Comparison of ENCODE assay signal across 27 cellular contexts in the genomic region with DNA sequence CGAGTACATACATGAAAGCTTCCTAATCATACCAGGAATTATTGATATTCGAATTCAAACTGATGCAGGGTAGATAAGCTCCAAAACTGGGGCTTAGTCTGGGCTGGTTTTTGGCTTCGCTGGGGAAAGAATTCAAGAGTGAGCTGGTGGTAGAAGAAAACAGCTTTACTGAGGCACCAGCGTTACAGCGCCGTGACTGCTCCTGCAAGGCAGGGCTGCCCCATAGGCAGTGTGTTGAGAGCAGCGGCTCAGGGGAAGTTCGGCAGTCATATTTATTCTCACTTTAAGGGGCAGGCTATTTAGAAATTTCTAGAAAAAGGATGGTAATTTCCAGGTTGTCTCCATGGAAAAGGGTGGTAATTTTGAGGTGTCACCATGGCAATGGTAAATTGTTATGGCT.
A peak's percentile ranks its signal among the peaks of the same experiment; 100 is the strongest.
DNase-seq lines count a peak whose midpoint lies in the region; ATAC-seq, FAIRE-seq and TF ChIP-seq lines count a peak whose summit lies in the region.
"Had no signal": no experiment of that assay in that cellular context is flagged by ENCODE, and none has a peak within 500 bp of the region (broad histone marks: within the 10 kb centered on the region; RNA-seq: fewer than 3 reads in every experiment).

No MANE protein-coding gene starts in this region.

- intact Hi-C loops in K562 (cut with micrococcal nuclease) = no loop called here
- intact Hi-C loops in CD8-positive, alpha-beta T cell (cut with DNase I, micrococcal nuclease) = no loop called here

- H3K9me1 ChIP-seq in K562 (ENCODE audit: control insufficient read depth, insufficient read depth, low read length) = no peaks in the 10 kb centered on the region

- DNase-seq in NCI-H748 (lab: John Stamatoyannopoulos, UW; ENCODE audit: unreplicated experiment) (peak; percentile 33), NCI-H748 treated with DMSO at 0.1 percent for 48 hours (lab: John Stamatoyannopoulos, UW) (no peak), WTC11 (ENCODE audit: low spot score) (no peak), K562 (ENCODE audit: extremely low read depth in 1 of 4, low spot score in 3 of 4) (peak in 1 of 4 experiments; percentile 7), mesothelial cell of epicardium (ENCODE audit: low spot score in 2 of 2, unreplicated experiment in 2 of 2) (no peak), NCI-H187 treated with DMSO at 0.1 percent for 48 hours (lab: John Stamatoyannopoulos, UW) (no peak)
- DNase-seq in CD8-positive, alpha-beta T cell = no peak
- DNase-seq: AML-193; CD4-positive, alpha-beta T cell; CD8-positive, alpha-beta memory T cell; COR-L47; DMS 273 treated with DMSO at 0.1 percent for 48 hours; DMS153; DMS53; DMS79; DND-41; EL; GDM1 had no signal

- no peak overlapping the region for H3K27ac Mint-ChIP-seq in WTC11
- peak overlapping the region; percentile 13 for H3K27ac Mint-ChIP-seq in mesothelial cell of epicardium
- no peak overlapping the region for H3K27ac Mint-ChIP-seq in CD8-positive, alpha-beta T cell
- H3K27ac Mint-ChIP-seq: B cell; CD4-positive, alpha-beta T cell; CD8-positive, alpha-beta memory T cell had no signal

- H4K20me1 ChIP-seq in K562 (replicated peaks; ENCODE audit: control insufficient read depth, insufficient read depth, low read length) = no peaks in the 10 kb centered on the region
- H4K20me1 ChIP-seq: BLaER1 treated with 17β-estradiol and CSF1 and Interleukin-3, amounts not matched to agents 10 nM and 100 nM had no signal

- 7% methylated on average over 8 of the region's 8 CpGs for WGBS in K562 (ENCODE audit: insufficient coverage, low coverage, missing lambda C conversion rate)

- TF ChIP-seq CTCF in WTC11 (IDR thresholded peaks at IDR 0.05) = no peak
- no peak for TF ChIP-seq CTCF in K562 (IDR thresholded peaks at IDR 0.05 in 2 of 3, conservative IDR thresholded peaks at IDR 0.05 in 1 of 3; ENCODE audit: insufficient read depth in 2 of 3, low read depth in 1 of 3, low read length in 3 of 3)
- no peak for TF ChIP-seq CTCF in mesothelial cell of epicardium (IDR thresholded peaks at IDR 0.05; ENCODE audit: unreplicated experiment)
- TF ChIP-seq CTCF in CD8-positive, alpha-beta T cell (IDR thresholded peaks at IDR 0.05) = no peak

- H2AFZ ChIP-seq in K562 (ENCODE audit: low read depth, low read length) = no peak overlapping the region

- POLR2A ChIA-PET in WTC11 (lab: Charles Lee) (interaction anchor here (0.6 kb wide), 1 partner anchor 318 kb away, joined by 7 read pairs; no protein-coding TSS in a partner anchor), K562 (lab: Yijun Ruan, JAX) (interaction anchor here (0.8 kb wide), 1 partner anchor 314 kb away, joined by 4 read pairs; no protein-coding TSS in a partner anchor)
- POLR2A ChIA-PET in CD8-positive, alpha-beta T cell (lab: Charles Lee) = no interaction called here

- TF ChIP-seq POLR2A in K562 (conservative IDR thresholded peaks at IDR 0.05) = no peak

- TF ChIP-seq EP300 in K562 (IDR thresholded peaks at IDR 0.05; ENCODE audit: low read length) = no peak

- no peaks in the 10 kb centered on the region for H3K9me3 ChIP-seq in K562 (replicated peaks; ENCODE audit: control insufficient read depth, insufficient read depth, low read depth, low read length)
- H3K9me3 ChIP-seq in CD8-positive, alpha-beta T cell (ENCODE audit: low read length) = no peaks in the 10 kb centered on the region
- H3K9me3 ChIP-seq: A549; BLaER1 treated with 17β-estradiol and CSF1 and Interleukin-3, amounts not matched to agents 10 nM and 100 nM had no signal

- peaks cover 2% of the 10 kb centered on the region for H3K4me1 Mint-ChIP-seq in WTC11
- peaks cover 35% of the 10 kb centered on the region for H3K4me1 Mint-ChIP-seq in mesothelial cell of epicardium
- H3K4me1 Mint-ChIP-seq in CD8-positive, alpha-beta T cell (ENCODE audit: low read depth) = no peaks in the 10 kb centered on the region
- H3K4me1 Mint-ChIP-seq: CD8-positive, alpha-beta memory T cell had no signal

- H3K4me2 ChIP-seq in K562 (ENCODE audit: insufficient read depth, low read length) = no peak overlapping the region; the same call in 1 of the 2 replicates
- H3K4me2 ChIP-seq: A549; BLaER1 treated with 17β-estradiol and CSF1 and Interleukin-3, amounts not matched to agents 10 nM and 100 nM had no signal

- H3K9me3 Mint-ChIP-seq in WTC11 = no peaks in the 10 kb centered on the region
- H3K9me3 Mint-ChIP-seq in mesothelial cell of epicardium = no peaks in the 10 kb centered on the region
- no peaks in the 10 kb centered on the region for H3K9me3 Mint-ChIP-seq in CD8-positive, alpha-beta T cell
- H3K9me3 Mint-ChIP-seq: CD4-positive, alpha-beta T cell had no signal

- in situ Hi-C loops in K562 (cut with MboI) = no loop called here

- TF ChIP-seq RAD21 in K562 (CRISPR knock-in tag; conservative IDR thresholded peaks at IDR 0.05 in 1 of 2, IDR thresholded peaks at IDR 0.05 in 1 of 2) = no peak

- peaks cover 5 to 6% of the 10 kb centered on the region in 2 experiments; a peak in 2 of 5 replicates for H3K27me3 ChIP-seq in K562 (ENCODE audit: control insufficient read depth in 2 of 2, insufficient read depth in 2 of 2, low read length in 2 of 2)
- H3K27me3 ChIP-seq in CD8-positive, alpha-beta T cell (ENCODE audit: insufficient read depth, low read length) = no peaks in the 10 kb centered on the region
- H3K27me3 ChIP-seq: BLaER1 treated with 17β-estradiol and CSF1 and Interleukin-3, amounts not matched to agents 10 nM and 100 nM had no signal

- no peak for FAIRE-seq in K562 (lab: Jason Lieb, UNC)
- FAIRE-seq: A549, GM12878, GM12892, GM18507 had no signal

- no peaks in the 10 kb centered on the region for H3K36me3 ChIP-seq in K562 (ENCODE audit: control insufficient read depth, insufficient read depth, low read length)
- no peaks in the 10 kb centered on the region for H3K36me3 ChIP-seq in CD8-positive, alpha-beta T cell (ENCODE audit: insufficient read depth, low read length)
- H3K36me3 ChIP-seq: BLaER1 treated with 17β-estradiol and CSF1 and Interleukin-3, amounts not matched to agents 10 nM and 100 nM had no signal

- H3K4me3 ChIP-seq in K562 = no peak overlapping the region
- no peak overlapping the region for H3K4me3 ChIP-seq in CD8-positive, alpha-beta T cell (ENCODE audit: low read depth, low read length)
- H3K4me3 ChIP-seq: A549; BLaER1 treated with 17β-estradiol and CSF1 and Interleukin-3, amounts not matched to agents 10 nM and 100 nM; GM12878 had no signal

- H3K36me3 Mint-ChIP-seq in WTC11 = no peaks in the 10 kb centered on the region
- no peaks in the 10 kb centered on the region for H3K36me3 Mint-ChIP-seq in mesothelial cell of epicardium
- H3K36me3 Mint-ChIP-seq in CD8-positive, alpha-beta T cell = no peaks in the 10 kb centered on the region
- H3K36me3 Mint-ChIP-seq: CD8-positive, alpha-beta memory T cell had no signal

- no peak overlapping the region for H3K9ac ChIP-seq in K562 (ENCODE audit: insufficient read depth in 1 of 2, low read depth in 2 of 2, low read length in 2 of 2)
- H3K9ac ChIP-seq: BLaER1 treated with 17β-estradiol and CSF1 and Interleukin-3, amounts not matched to agents 10 nM and 100 nM had no signal

- no peak overlapping the region for H3K27ac ChIP-seq in K562 (ENCODE audit: extremely low read depth, low read depth, low read length)
- H3K27ac ChIP-seq in CD8-positive, alpha-beta T cell (ENCODE audit: low read depth, low read length) = no peak overlapping the region
- H3K27ac ChIP-seq: 22Rv1, A549, C4-2B had no signal

- ATAC-seq in WTC11 (peak; percentile 69), K562 (no peak), HG02970 (IDR thresholded peaks at IDR 0.05; ENCODE audit: low FRiP score, unreplicated experiment) (no peak)
- no peak for ATAC-seq in CD8-positive, alpha-beta T cell
- ATAC-seq: A549, GM12878 had no signal

- H3K4me3 Mint-ChIP-seq in WTC11 (no peak overlapping the region), mesothelial cell of epicardium (no peak overlapping the region)
- no peak overlapping the region for H3K4me3 Mint-ChIP-seq in CD8-positive, alpha-beta T cell
- H3K4me3 Mint-ChIP-seq: B cell; CD4-positive, alpha-beta T cell; CD8-positive, alpha-beta memory T cell had no signal

- no peaks in the 10 kb centered on the region for H3K79me2 ChIP-seq in K562 (ENCODE audit: control insufficient read depth, insufficient read depth, low read length)

- BruUV-seq in K562 (replicated peaks; lab: Mats Ljungman, UMichigan) = no TSS peak

- CTCF ChIA-PET in WTC11 (lab: Charles Lee) (interaction anchor here (1.2 kb wide), 1 partner anchor 605 kb away, joined by 3 read pairs; no protein-coding TSS in a partner anchor), K562 (lab: Yijun Ruan, JAX; ENCODE audit: low intra/inter-chr PET ratio) (no interaction called here)
- CTCF ChIA-PET in CD8-positive, alpha-beta T cell (lab: Charles Lee) = no interaction called here

- H3K27me3 Mint-ChIP-seq in WTC11 (ENCODE audit: low read depth) = no peaks in the 10 kb centered on the region
- no peaks in the 10 kb centered on the region for H3K27me3 Mint-ChIP-seq in mesothelial cell of epicardium (ENCODE audit: low read depth)
- H3K27me3 Mint-ChIP-seq in CD8-positive, alpha-beta T cell (ENCODE audit: low read depth) = no peaks in the 10 kb centered on the region
- H3K27me3 Mint-ChIP-seq: B cell; CD4-positive, alpha-beta T cell; CD8-positive, alpha-beta memory T cell had no signal

- H3K4me1 ChIP-seq in K562 (replicated peaks in 1 of 2; ENCODE audit: control insufficient read depth in 2 of 2, insufficient read depth in 2 of 2, low read length in 2 of 2) = no peaks in the 10 kb centered on the region
- H3K4me1 ChIP-seq in CD8-positive, alpha-beta T cell (ENCODE audit: insufficient read depth, low read length) = no peaks in the 10 kb centered on the region
- H3K4me1 ChIP-seq: A549 had no signal

TF ChIP-seq in WTC11, 78 proteins besides CTCF, POLR2A, EP300 and RAD21:
- no peak for TF ChIP-seq TCF7 (CRISPR knock-in tag; IDR thresholded peaks at IDR 0.05; ENCODE audit: low read depth)
- TF ChIP-seq SMAD3 (CRISPR knock-in tag; IDR thresholded peaks at IDR 0.05; ENCODE audit: borderline replicate concordance) = no peak
- TF ChIP-seq ZBTB21 (CRISPR knock-in tag; IDR thresholded peaks at IDR 0.05; ENCODE audit: borderline replicate concordance) = no peak
- no peak for TF ChIP-seq ATF1 (CRISPR knock-in tag; IDR thresholded peaks at IDR 0.05)
- TF ChIP-seq SOX15 (CRISPR knock-in tag; IDR thresholded peaks at IDR 0.05) = no peak

TF ChIP-seq in K562, 482 proteins besides CTCF, POLR2A, EP300 and RAD21:
- no peak for TF ChIP-seq TEAD2 (tag; IDR thresholded peaks at IDR 0.05)
- no peak for TF ChIP-seq SMAD3 (CRISPR knock-in tag; conservative IDR thresholded peaks at IDR 0.05)
- no peak for TF ChIP-seq ZNF764 (CRISPR knock-in tag; IDR thresholded peaks at IDR 0.05; ENCODE audit: low read depth)
- no peak for TF ChIP-seq TAF7 (tag; IDR thresholded peaks at IDR 0.05)
- no peak for TF ChIP-seq CHD4 (IDR thresholded peaks at IDR 0.05; ENCODE audit: insufficient read depth, insufficient replicate concordance, low read depth, low read length, poor library complexity, severe bottlenecking)
- TF ChIP-seq ARID1B (IDR thresholded peaks at IDR 0.05) = no peak
- peak; percentile 22 for TF ChIP-seq RFX1 (IDR thresholded peaks at IDR 0.05)
